In genomic region chr4:87422104-87423052, GRCh38 we compare ENCODE assay signal across 8 cellular contexts.
DNase-seq lines count a peak whose midpoint lies in the region; ATAC-seq and TF ChIP-seq lines count a peak whose summit lies in the region.

Gene NUDT9, plus strand, starts transcription at chr4:87422573. Its CDS starts 333 bp downstream, at chr4:87422906.

- no peaks in the 10 kb centered on the region for H3K27me3 Mint-ChIP-seq in central memory CD8-positive, alpha-beta T cell

- H3K27ac Mint-ChIP-seq in central memory CD8-positive, alpha-beta T cell (ENCODE audit: low read depth), result peak within 1 kb of the TSS; percentile 98

- H3K36me3 Mint-ChIP-seq in central memory CD8-positive, alpha-beta T cell (ENCODE audit: insufficient read depth), result peaks cover 13% of the 10 kb centered on the region

- no peaks in the 10 kb centered on the region for H3K9me3 Mint-ChIP-seq in central memory CD8-positive, alpha-beta T cell

- peak within 1 kb of the TSS; percentile 97 for H3K4me3 Mint-ChIP-seq in central memory CD8-positive, alpha-beta T cell

- H3K4me3 ChIP-seq in AG10803 (ENCODE audit: low read length), result peak within 1 kb of the TSS; percentile 96

- no peak for TF ChIP-seq CTCF in AG10803 (conservative IDR thresholded peaks at IDR 0.05; ENCODE audit: low read length)

- peak; percentile 97 for DNase-seq in AG10803 (ENCODE audit: low read depth)
- peak; percentile 85 to 94 for DNase-seq in NCI-H446 (lab: John Stamatoyannopoulos, UW)
- peak; percentile 75 for DNase-seq in activated CD4-positive, CD25-positive, alpha-beta regulatory T cell treated with anti-CD3 and anti-CD28 coated beads, Interleukin-2, amount 50 U/mL, for 16 hours (ENCODE audit: low read depth, low spot score)
- DNase-seq in central memory CD8-positive, alpha-beta T cell (ENCODE audit: low spot score in 2 of 2), result peak; percentile 80 to 83
- peak; percentile 96 for DNase-seq in iris pigment epithelial cell (ENCODE audit: low read depth)
- peak; percentile 81 for DNase-seq in stimulated activated CD4-positive, alpha-beta T cell treated with anti-CD3 and anti-CD28 coated beads, Interleukin-12 subunit alpha, Interleukin-12 subunit beta, amount 100 ng/mL, for 4 hours

- peaks cover 26% of the 10 kb centered on the region for H3K4me1 Mint-ChIP-seq in central memory CD8-positive, alpha-beta T cell

- ATAC-seq in GM19025 (IDR thresholded peaks at IDR 0.05; ENCODE audit: low read depth, unreplicated experiment), result peak; percentile 86
- ATAC-seq in HG03342 (IDR thresholded peaks at IDR 0.05; ENCODE audit: unreplicated experiment), result peak; percentile 86
- peak; percentile 89 for ATAC-seq in central memory CD8-positive, alpha-beta T cell (replicated peaks; ENCODE audit: extremely low read depth, poor library complexity, severe bottlenecking)

Comparison
In these comparisons a context has a peak if more than half of its experiments do, and no peak if none do; other contexts are left out.
1. Peak in every context shown above with its lines: DNase-seq, ATAC-seq and H3K4me3 ChIP-seq.